In genomic region chr20:63957004-63957689, GRCh38 we compare ENCODE assay signal across 8 cellular contexts. TPM values are rescaled to one million over a fixed set of nuclear protein-coding genes. Genes with fewer than 3 reads are reported as not detected.
DNase-seq lines count a peak whose midpoint lies in the region; ATAC-seq and TF ChIP-seq lines count a peak whose summit lies in the region.

No MANE protein-coding gene starts in this region.

- peak overlapping the region; percentile 89 for H3K4me2 ChIP-seq in PC-3 (ENCODE audit: low read length)

- H3K4me1 Mint-ChIP-seq in nephron progenitor cell: peaks cover 41% of the 10 kb centered on the region

- H2AFZ ChIP-seq in PC-3 (ENCODE audit: low read length): peak overlapping the region; percentile 66

- intact Hi-C loops in PC-3 (cut with micrococcal nuclease) (loop anchor here (2.0 to 5.0 kb wide), 2 partner anchors 46 to 420 kb away; partner anchors contain the start of gene PTK6), transverse colon (cut with DNase I; ENCODE audit: low total_unique reads) (no loop called here)

- ATAC-seq in PC-3: peak; percentile 52

- POLR2A ChIA-PET in PC-3 (lab: Charles Lee; ENCODE audit: unreplicated experiment): interaction anchor here (0.5 kb wide), 1 partner anchor 54 kb away, joined by 11 read pairs; no protein-coding TSS in a partner anchor

- H3K36me3 Mint-ChIP-seq in nephron progenitor cell (ENCODE audit: low read depth): no peaks in the 10 kb centered on the region

- 0 to 2% methylated on average over 3 to 28 of the region's 28 CpGs for WGBS in transverse colon (ENCODE audit: low coverage in 1 of 2), 2 donors

- H3K9me2 ChIP-seq in PC-3 (replicated peaks; ENCODE audit: low read length): no peaks in the 10 kb centered on the region

- H3K36me3 ChIP-seq in PC-3 (ENCODE audit: low read depth, low read length) (peaks cover 5% of the 10 kb centered on the region; the same call in 1 of the 2 replicates), transverse colon (no peaks in the 10 kb centered on the region)

- H3K27ac Mint-ChIP-seq in nephron progenitor cell: no peak overlapping the region

- TF ChIP-seq POLR2A in transverse colon (IDR thresholded peaks at IDR 0.05): peak; percentile 78

- in situ Hi-C loops in GM13976 (cut with MboI; ENCODE audit: low sequenced_read_pairs, unreplicated experiment) (no loop called here), transverse colon (cut with MboI; ENCODE audit: low pct_ligation_motif_present in 1 of 4, low pct_unique_long_range_greater_than_20kb in 1 of 4, low sequenced_read_pairs in 3 of 4) (no loop called here), G401 (cut with HindIII; ENCODE audit: low sequenced_read_pairs) (no loop called here)

- TF ChIP-seq CTCF in GM13976 (IDR thresholded peaks at IDR 0.05; ENCODE audit: borderline replicate concordance, control extremely low read depth, extremely low read depth, insufficient read depth, missing control alignments) (no peak), PC-3 (conservative IDR thresholded peaks at IDR 0.05; ENCODE audit: low read depth, low read length) (no peak), fibroblast of the aortic adventitia (IDR thresholded peaks at IDR 0.05; ENCODE audit: insufficient read depth, low read length) (peak; percentile 7), nephron progenitor cell (IDR thresholded peaks at IDR 0.05) (no peak), transverse colon (IDR thresholded peaks at IDR 0.05) (peak in 2 of 5 experiments; percentile 7 to 49)

- no TSS peak for BruUV-seq in PC-3 (replicated peaks; lab: Mats Ljungman, UMichigan)

- H3K79me2 ChIP-seq in PC-3 (ENCODE audit: low read length): peaks cover 40% of the 10 kb centered on the region

- H3F3A ChIP-seq in PC-3 (ENCODE audit: low read length, unreplicated experiment): no peaks in the 10 kb centered on the region

- H3K4me3 Mint-ChIP-seq in nephron progenitor cell: peak overlapping the region; percentile 80

- peaks cover 25% of the 10 kb centered on the region; the same call in 1 of the 2 replicates for H4K20me1 ChIP-seq in PC-3 (ENCODE audit: low read length)

- H3K4me3 ChIP-seq in PC-3 (ENCODE audit: low read length) (peak overlapping the region; percentile 95), fibroblast of the aortic adventitia (ENCODE audit: low read depth, low read length) (peak overlapping the region; percentile 61), transverse colon (peak overlapping the region; percentile 45 to 93 (median 72))

- no peaks in the 10 kb centered on the region for H3K9me3 Mint-ChIP-seq in nephron progenitor cell

- H3K27me3 Mint-ChIP-seq in nephron progenitor cell (ENCODE audit: low read depth, poor library complexity): peaks cover 3% of the 10 kb centered on the region

- DNase-seq in GM13976 (ENCODE audit: low spot score) (peak; percentile 81), HPDE6-E6E7 (ENCODE audit: extremely low spot score) (peak; percentile 85), PC-3 (peak; percentile 79), fibroblast of the aortic adventitia (ENCODE audit: low read depth) (peak; percentile 61), nephron progenitor cell (peak; percentile 69), transverse colon (peak; percentile 87), G401 (ENCODE audit: low spot score) (no peak)
- DNase-seq in activated T-helper 9 cell treated with anti-CD3 and anti-CD28 coated beads, Interleukin-2, amount 50 U/mL, for 16 hours (ENCODE audit: low read depth): peak; percentile 72

- CTCF ChIA-PET in PC-3 (lab: Charles Lee): no interaction called here

- peak overlapping the region; percentile 85 for H3K9ac ChIP-seq in PC-3 (ENCODE audit: low read length)

- H3K9me3 ChIP-seq in PC-3 (ENCODE audit: low read length): no peaks in the 10 kb centered on the region
- no peaks in the 10 kb centered on the region for H3K9me3 ChIP-seq in transverse colon

- H3K27ac ChIP-seq in PC-3 (ENCODE audit: low read length) (peak overlapping the region; percentile 91), transverse colon (peak overlapping the region; percentile 89 to 97 (median 92))

- no peak for TF ChIP-seq EP300 in transverse colon (IDR thresholded peaks at IDR 0.05; ENCODE audit: low read depth)

- H3K4me1 ChIP-seq in PC-3 (ENCODE audit: insufficient read depth, low read length) (peaks cover 33% of the 10 kb centered on the region), transverse colon (peaks cover 29 to 49% (median 43%) of the 10 kb centered on the region in 4 donors)

- no peaks in the 10 kb centered on the region for H3K27me3 ChIP-seq in PC-3 (ENCODE audit: low read length)
- H3K27me3 ChIP-seq in transverse colon: no peaks in the 10 kb centered on the region

RNA-seq across cellular contexts. Expression of gene UCKL1, which starts 0.9 kb away (rescaled TPM):
- total RNA-seq in PC-3 (2014; rRNA removed) (37.2 and 47.4 TPM in 2 replicates), fibroblast of the aortic adventitia (ENCODE audit: low replicate concordance) (4.0 and 16.0 TPM in 2 replicates), transverse colon (100 to 1,000 TPM in 1 of 4 donors, 10 to 100 TPM in 3; 41.1 to 189 (median 68.5) TPM)
- total RNA-seq in G401 (2014; rRNA removed; shearing (Covaris generic)): 19.9 and 20.1 TPM in 2 replicates

RNA-seq across cellular contexts. Expression of gene ZNF512B, which starts 12.6 kb away (rescaled TPM):
- total RNA-seq in PC-3 (2014; rRNA removed) (18.0 and 24.1 TPM in 2 replicates), fibroblast of the aortic adventitia (ENCODE audit: low replicate concordance) (7.9 and 12.3 TPM in 2 replicates), transverse colon (1 to 10 TPM; 1.8 to 5.2 (median 2.1) TPM)
- 5.5 and 5.9 TPM in 2 replicates for total RNA-seq in G401 (2014; rRNA removed; shearing (Covaris generic))

RNA-seq across cellular contexts. Expression of gene SAMD10, which starts 22.3 kb away (rescaled TPM):
- total RNA-seq in PC-3 (2014; rRNA removed) (7.4 and 13.4 TPM in 2 replicates), fibroblast of the aortic adventitia (ENCODE audit: low replicate concordance) (0.16 and 2.3 TPM in 2 replicates), transverse colon (10 to 100 TPM in 3 of 4 donors, 1 to 10 TPM in 1; 5.9 to 86.2 (median 19.4) TPM)
- total RNA-seq in G401 (2014; rRNA removed; shearing (Covaris generic)): 1.4 TPM in 1 of 2 replicates, not detected in the other

RNA-seq across cellular contexts. Expression of gene PRPF6, which starts 23.8 kb away (rescaled TPM):
- 67.1 and 87.2 TPM in 2 replicates for total RNA-seq in PC-3 (2014; rRNA removed)
- total RNA-seq in fibroblast of the aortic adventitia (ENCODE audit: low replicate concordance): 55.4 and 120 TPM in 2 replicates
- 10 to 100 TPM; 29.2 to 55.7 (median 51.8) TPM for total RNA-seq in transverse colon
- total RNA-seq in G401 (2014; rRNA removed; shearing (Covaris generic)): 91.4 and 111 TPM in 2 replicates
